In the genomic region with DNA sequence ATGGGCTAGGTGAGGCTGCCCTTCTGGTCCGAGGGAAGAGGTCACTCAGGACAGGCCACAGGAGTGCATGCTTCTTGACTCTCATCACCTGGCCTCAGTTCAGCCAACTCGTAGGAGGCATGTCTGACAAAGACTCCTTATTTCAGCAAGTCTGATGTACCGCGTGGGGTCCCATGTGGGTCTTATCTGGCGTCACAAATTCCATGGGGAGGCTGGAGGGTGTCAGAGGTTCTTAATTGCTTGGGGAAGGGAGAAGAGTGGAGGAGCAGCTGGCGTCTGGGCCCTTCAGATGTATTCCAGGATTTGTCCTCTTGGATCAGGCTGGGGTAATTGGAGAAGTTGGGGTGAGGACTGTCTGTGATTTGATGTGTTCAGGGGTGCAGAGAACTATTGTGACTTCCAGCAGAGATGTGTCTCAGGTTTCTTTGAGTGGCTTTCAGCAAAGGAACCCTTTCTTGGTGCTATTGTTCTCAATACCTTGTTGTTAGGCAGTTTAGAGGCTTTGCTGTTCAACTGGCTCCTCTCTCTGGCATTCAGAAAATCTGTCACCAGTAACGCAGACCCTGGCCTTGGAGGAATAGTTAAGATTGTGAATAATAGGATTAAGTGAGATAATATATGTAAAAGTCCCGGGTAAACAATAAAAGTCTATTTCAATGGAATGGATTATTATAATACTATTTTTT, we compare ENCODE assay signal across 16 cellular contexts.
A peak's percentile ranks its signal among the peaks of the same experiment; 100 is the strongest.
DNase-seq lines count a peak whose midpoint lies in the region; ATAC-seq and TF ChIP-seq lines count a peak whose summit lies in the region.
"Had no signal": no experiment of that assay in that cellular context is flagged by ENCODE, and none has a peak within 500 bp of the region (broad histone marks: within the 10 kb centered on the region; RNA-seq: fewer than 3 reads in every experiment).

No MANE protein-coding gene starts in this region.

- peak overlapping the region in 1 of 4 donors; percentile 76 for H3K4me3 Mint-ChIP-seq in CD4-positive, CD25-positive, alpha-beta regulatory T cell
- H3K4me3 Mint-ChIP-seq in activated B cell treated with CpG ODN at 0.5 μM for 24 hours = no peak overlapping the region
- peak overlapping the region in 6 of 10 donors; percentile 6 to 35 (median 15) for H3K4me3 Mint-ChIP-seq in naive thymus-derived CD4-positive, alpha-beta T cell
- H3K4me3 Mint-ChIP-seq: brain had no signal

- DNase-seq in CD4-positive, CD25-positive, alpha-beta regulatory T cell = no peak
- DNase-seq in HAP-1 (ENCODE audit: low spot score in 2 of 2) (peak; percentile 63 to 87), activated B cell treated with CpG ODN at 0.5 μM for 24 hours (no peak), NCI-H526 treated with DMSO at 0.1 percent for 48 hours (lab: John Stamatoyannopoulos, UW) (no peak)
- no peak for DNase-seq in naive thymus-derived CD4-positive, alpha-beta T cell
- DNase-seq: GDM1; left ventricle myocardium superior; MM.1S; stimulated activated CD4-positive, alpha-beta T cell treated with anti-CD3 and anti-CD28 coated beads, Interleukin-2, amount 100 ng/mL, for 24 hours; stimulated activated CD8-positive, alpha-beta memory T cell treated with anti-CD3 and anti-CD28 coated beads, Interleukin-4, amount 100 ng/mL, for 48 hours; trophoblast cell had no signal

- in situ Hi-C loops in HAP-1 (cut with MboI; ENCODE audit: low sequenced_read_pairs) = no loop called here

- H3K36me3 Mint-ChIP-seq in CD4-positive, CD25-positive, alpha-beta regulatory T cell = peaks cover 17% of the 10 kb centered on the region
- H3K36me3 Mint-ChIP-seq in activated B cell treated with CpG ODN at 0.5 μM for 24 hours (ENCODE audit: low read depth) = peaks cover 41% of the 10 kb centered on the region
- H3K36me3 Mint-ChIP-seq in naive thymus-derived CD4-positive, alpha-beta T cell = peaks cover 0 to 35% (median 10%) of the 10 kb centered on the region in 5 donors

- no peaks in the 10 kb centered on the region for H3K9me3 ChIP-seq in CD4-positive, CD25-positive, alpha-beta regulatory T cell (ENCODE audit: control insufficient read depth in 2 of 2, low read length in 2 of 2)
- H3K9me3 ChIP-seq in HAP-1 = no peaks in the 10 kb centered on the region
- no peaks in the 10 kb centered on the region for H3K9me3 ChIP-seq in naive thymus-derived CD4-positive, alpha-beta T cell (ENCODE audit: control insufficient read depth in 2 of 3, low read length in 3 of 3)
- H3K9me3 ChIP-seq: right atrium auricular region, SJSA1 had no signal

- no peaks in the 10 kb centered on the region for H3K27me3 ChIP-seq in CD4-positive, CD25-positive, alpha-beta regulatory T cell (ENCODE audit: control insufficient read depth, insufficient read depth, low read length)
- no peaks in the 10 kb centered on the region for H3K27me3 ChIP-seq in HAP-1 (ENCODE audit: low read depth)
- H3K27me3 ChIP-seq in naive thymus-derived CD4-positive, alpha-beta T cell (ENCODE audit: control insufficient read depth in 2 of 2, insufficient read depth in 2 of 2, low read length in 2 of 2) = no peaks in the 10 kb centered on the region
- H3K27me3 ChIP-seq: right atrium auricular region, SJSA1 had no signal

- H3K27me3 Mint-ChIP-seq in CD4-positive, CD25-positive, alpha-beta regulatory T cell = peaks cover 4% of the 10 kb centered on the region
- H3K27me3 Mint-ChIP-seq in activated B cell treated with CpG ODN at 0.5 μM for 24 hours = no peaks in the 10 kb centered on the region
- no peaks in the 10 kb centered on the region for H3K27me3 Mint-ChIP-seq in naive thymus-derived CD4-positive, alpha-beta T cell

- H3K27ac ChIP-seq in CD4-positive, CD25-positive, alpha-beta regulatory T cell (ENCODE audit: insufficient read depth, low read length, poor library complexity, severe bottlenecking) = no peak overlapping the region
- H3K27ac ChIP-seq in naive thymus-derived CD4-positive, alpha-beta T cell (ENCODE audit: low read depth, low read length) = no peak overlapping the region
- H3K27ac ChIP-seq: SJSA1 had no signal

- peak overlapping the region; percentile 57 to 78 (median 70) for H3K27ac Mint-ChIP-seq in CD4-positive, CD25-positive, alpha-beta regulatory T cell
- H3K27ac Mint-ChIP-seq in activated B cell treated with CpG ODN at 0.5 μM for 24 hours = peak overlapping the region; percentile 86
- peak overlapping the region in 8 of 9 donors; percentile 1 to 85 (median 36) for H3K27ac Mint-ChIP-seq in naive thymus-derived CD4-positive, alpha-beta T cell

- ATAC-seq in CD4-positive, CD25-positive, alpha-beta regulatory T cell (ENCODE audit: low read depth in 2 of 2) = no peak
- ATAC-seq in activated B cell treated with CpG ODN at 0.5 μM for 24 hours (ENCODE audit: low read depth) (no peak), GM21423 (IDR thresholded peaks at IDR 0.05; ENCODE audit: unreplicated experiment) (no peak), HG03469 (IDR thresholded peaks at IDR 0.05; ENCODE audit: unreplicated experiment) (no peak)
- ATAC-seq in naive thymus-derived CD4-positive, alpha-beta T cell = no peak

- peaks cover 3% of the 10 kb centered on the region for H3K36me3 ChIP-seq in CD4-positive, CD25-positive, alpha-beta regulatory T cell (ENCODE audit: control insufficient read depth, insufficient read depth, low read length)
- no peaks in the 10 kb centered on the region for H3K36me3 ChIP-seq in HAP-1 (replicated peaks)
- no peaks in the 10 kb centered on the region for H3K36me3 ChIP-seq in naive thymus-derived CD4-positive, alpha-beta T cell (ENCODE audit: control insufficient read depth in 2 of 3, insufficient read depth in 3 of 3, low read length in 3 of 3)
- H3K36me3 ChIP-seq: right atrium auricular region, SJSA1 had no signal

- POLR2A ChIA-PET in activated B cell treated with CpG ODN at 0.5 μM for 24 hours (lab: Charles Lee) = interaction anchor here (1.0 to 2.8 kb wide), 2 partner anchors 59 to 60 kb away, joined by 3 to 25 read pairs; a partner anchor contains a TSS
- POLR2A ChIA-PET in naive thymus-derived CD4-positive, alpha-beta T cell (lab: Charles Lee) = no interaction called here

- intact Hi-C loops in activated B cell treated with CpG ODN at 0.5 μM for 24 hours (cut with micrococcal nuclease) = loop anchor here (2.0 to 5.0 kb wide), 2 partner anchors 36 to 55 kb away; no protein-coding TSS in a partner anchor
- intact Hi-C loops in naive thymus-derived CD4-positive, alpha-beta T cell (cut with micrococcal nuclease) = loop anchor here (2.0 to 5.0 kb wide), 3 partner anchors 15 to 45 kb away; no protein-coding TSS in a partner anchor

- peaks cover 88% of the 10 kb centered on the region for H3K4me1 ChIP-seq in CD4-positive, CD25-positive, alpha-beta regulatory T cell (ENCODE audit: control insufficient read depth, insufficient read depth, low read length, poor library complexity, severe bottlenecking)
- H3K4me1 ChIP-seq in HAP-1 = peaks cover 17% of the 10 kb centered on the region
- H3K4me1 ChIP-seq in naive thymus-derived CD4-positive, alpha-beta T cell (ENCODE audit: control insufficient read depth in 2 of 2, insufficient read depth in 2 of 2, low read length in 2 of 2) = peaks cover 58 to 87% of the 10 kb centered on the region in 2 donors

- no peak for TF ChIP-seq CTCF in activated B cell treated with CpG ODN at 0.5 μM for 24 hours (IDR thresholded peaks at IDR 0.05)

- no peak overlapping the region for H3K4me3 ChIP-seq in CD4-positive, CD25-positive, alpha-beta regulatory T cell (ENCODE audit: low read depth, low read length)
- no peak overlapping the region for H3K4me3 ChIP-seq in HAP-1
- no peak overlapping the region for H3K4me3 ChIP-seq in naive thymus-derived CD4-positive, alpha-beta T cell (ENCODE audit: low read length)
- H3K4me3 ChIP-seq: right atrium auricular region, SJSA1 had no signal

- H3K9me3 Mint-ChIP-seq in CD4-positive, CD25-positive, alpha-beta regulatory T cell = peaks cover 0 to 6% (median 3%) of the 10 kb centered on the region in 7 donors
- H3K9me3 Mint-ChIP-seq in activated B cell treated with CpG ODN at 0.5 μM for 24 hours = no peaks in the 10 kb centered on the region
- H3K9me3 Mint-ChIP-seq in naive thymus-derived CD4-positive, alpha-beta T cell = peaks cover 0 to 9% (median 3%) of the 10 kb centered on the region in 11 donors
- H3K9me3 Mint-ChIP-seq: brain had no signal

- CTCF ChIA-PET in activated B cell treated with CpG ODN at 0.5 μM for 24 hours (lab: Charles Lee) = interaction anchor here (0.6 kb wide), 1 partner anchor 55 kb away, joined by 3 read pairs; no protein-coding TSS in a partner anchor
- CTCF ChIA-PET in naive thymus-derived CD4-positive, alpha-beta T cell (lab: Charles Lee) = interaction anchor here (0.6 kb wide), 1 partner anchor 48 kb away, joined by 3 read pairs; no protein-coding TSS in a partner anchor

- peaks cover 60 to 98% (median 87%) of the 10 kb centered on the region in 4 donors for H3K4me1 Mint-ChIP-seq in CD4-positive, CD25-positive, alpha-beta regulatory T cell
- peaks cover 97% of the 10 kb centered on the region for H3K4me1 Mint-ChIP-seq in activated B cell treated with CpG ODN at 0.5 μM for 24 hours
- peaks cover 79 to 97% (median 93%) of the 10 kb centered on the region in 7 donors for H3K4me1 Mint-ChIP-seq in naive thymus-derived CD4-positive, alpha-beta T cell

Comparison
In these comparisons a context has a peak if more than half of its experiments do, and no peak if none do; other contexts are left out.
1. DNase-seq: peak in HAP-1 (2 of 2); none in CD4-positive, CD25-positive, alpha-beta regulatory T cell (0 of 3), activated B cell treated with CpG ODN at 0.5 μM for 24 hours (single experiment), naive thymus-derived CD4-positive, alpha-beta T cell (0 of 9) and NCI-H526 treated with DMSO at 0.1 percent for 48 hours (single experiment).
2. H3K27ac Mint-ChIP-seq: peak in every context shown above with its lines; median percentile 86 in activated B cell treated with CpG ODN at 0.5 μM for 24 hours; 70 in CD4-positive, CD25-positive, alpha-beta regulatory T cell; 36 in naive thymus-derived CD4-positive, alpha-beta T cell.